In genomic region chr6:151325075-151326050, GRCh38 we compare ENCODE assay signal across 8 cellular contexts.
DNase-seq lines count a peak whose midpoint lies in the region; ATAC-seq and FAIRE-seq lines count a peak whose summit lies in the region.

No MANE protein-coding gene starts in this region.

- no peak for FAIRE-seq in RCC 7860 (lab: Jason Lieb, UNC)

- intact Hi-C loops in sciatic nerve (cut with DNase I), result loop anchor here (10.0 kb wide), 1 partner anchor 311 kb away; no protein-coding TSS in a partner anchor

- DNase-seq in NCI-H748 (lab: John Stamatoyannopoulos, UW; ENCODE audit: unreplicated experiment), result peak; percentile 26
- no peak for DNase-seq in NCI-H748 treated with DMSO at 0.1 percent for 48 hours (lab: John Stamatoyannopoulos, UW)
- DNase-seq in RCC 7860 (ENCODE audit: low spot score), result peak; percentile 21
- DNase-seq in astrocyte of the hippocampus (ENCODE audit: low read depth, low spot score), result peak; percentile 80
- peak in 27 of 51 donors; percentile 7 to 64 (median 21) for DNase-seq in hypothalamus (lab: John Stamatoyannopoulos, UW)
- DNase-seq in sciatic nerve (ENCODE audit: low spot score), result peak; percentile 84

- ATAC-seq in sciatic nerve (peak; percentile 87), GM18868 (IDR thresholded peaks at IDR 0.05; ENCODE audit: unreplicated experiment) (no peak), GM21825 (IDR thresholded peaks at IDR 0.05; ENCODE audit: unreplicated experiment) (no peak)
